In the genomic region with DNA sequence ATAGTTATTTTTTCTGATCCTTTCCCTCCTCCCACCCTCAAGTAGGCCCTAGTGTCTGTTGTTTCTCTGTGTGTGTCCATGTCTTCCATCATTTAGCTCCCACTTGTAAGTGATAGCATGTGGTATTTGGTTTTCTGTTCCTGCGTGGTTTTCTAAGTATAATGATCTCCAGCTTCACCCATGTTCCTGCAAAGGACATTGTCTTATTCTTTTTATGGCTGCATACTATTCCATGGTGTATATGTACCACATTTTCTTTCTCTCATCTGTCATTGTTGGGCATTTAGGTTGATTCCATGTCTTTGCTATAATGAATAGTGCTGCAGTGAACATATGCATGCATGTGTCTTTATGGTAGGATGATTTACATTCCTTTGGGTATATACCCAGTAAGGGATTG, we compare ENCODE assay signal across 2 cellular contexts.
TF ChIP-seq lines count a peak whose summit lies in the region.

No MANE protein-coding gene starts in this region.

TF ChIP-seq in SK-N-SH, 30 proteins besides CTCF, POLR2A, EP300 and RAD21 (continued from another document):
- TF ChIP-seq POLR2AphosphoS5 (IDR thresholded peaks at IDR 0.05; ENCODE audit: low read depth, low read length) (no peak), FOXJ3 (CRISPR knock-in tag; IDR thresholded peaks at IDR 0.05) (no peak), MEF2A (IDR thresholded peaks at IDR 0.05; ENCODE audit: borderline replicate concordance, low read depth) (no peak), EZH2phosphoT487 (IDR thresholded peaks at IDR 0.05; ENCODE audit: borderline replicate concordance, low read depth) (no peak), FOXM1 (IDR thresholded peaks at IDR 0.05; ENCODE audit: low read depth) (no peak), JUND (IDR thresholded peaks at IDR 0.05) (no peak), CHD2 (IDR thresholded peaks at IDR 0.05; ENCODE audit: low read length, partially characterized antibody) (no peak), YY1 (IDR thresholded peaks at IDR 0.05; ENCODE audit: low read depth) (no peak), TEAD4 (IDR thresholded peaks at IDR 0.05; ENCODE audit: borderline replicate concordance, insufficient read depth) (no peak), GABPA (IDR thresholded peaks at IDR 0.05; ENCODE audit: low read depth) (no peak), RXRA (IDR thresholded peaks at IDR 0.05; ENCODE audit: borderline replicate concordance, low read depth) (no peak), NRF1 (IDR thresholded peaks at IDR 0.05; ENCODE audit: low read depth, low read length) (no peak)
- TF ChIP-seq, protein P1, sequence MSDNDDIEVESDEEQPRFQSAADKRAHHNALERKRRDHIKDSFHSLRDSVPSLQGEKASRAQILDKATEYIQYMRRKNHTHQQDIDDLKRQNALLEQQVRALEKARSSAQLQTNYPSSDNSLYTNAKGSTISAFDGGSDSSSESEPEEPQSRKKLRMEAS (IDR thresholded peaks at IDR 0.05; ENCODE audit: low read depth), result no peak
- TF ChIP-seq, protein P2, sequence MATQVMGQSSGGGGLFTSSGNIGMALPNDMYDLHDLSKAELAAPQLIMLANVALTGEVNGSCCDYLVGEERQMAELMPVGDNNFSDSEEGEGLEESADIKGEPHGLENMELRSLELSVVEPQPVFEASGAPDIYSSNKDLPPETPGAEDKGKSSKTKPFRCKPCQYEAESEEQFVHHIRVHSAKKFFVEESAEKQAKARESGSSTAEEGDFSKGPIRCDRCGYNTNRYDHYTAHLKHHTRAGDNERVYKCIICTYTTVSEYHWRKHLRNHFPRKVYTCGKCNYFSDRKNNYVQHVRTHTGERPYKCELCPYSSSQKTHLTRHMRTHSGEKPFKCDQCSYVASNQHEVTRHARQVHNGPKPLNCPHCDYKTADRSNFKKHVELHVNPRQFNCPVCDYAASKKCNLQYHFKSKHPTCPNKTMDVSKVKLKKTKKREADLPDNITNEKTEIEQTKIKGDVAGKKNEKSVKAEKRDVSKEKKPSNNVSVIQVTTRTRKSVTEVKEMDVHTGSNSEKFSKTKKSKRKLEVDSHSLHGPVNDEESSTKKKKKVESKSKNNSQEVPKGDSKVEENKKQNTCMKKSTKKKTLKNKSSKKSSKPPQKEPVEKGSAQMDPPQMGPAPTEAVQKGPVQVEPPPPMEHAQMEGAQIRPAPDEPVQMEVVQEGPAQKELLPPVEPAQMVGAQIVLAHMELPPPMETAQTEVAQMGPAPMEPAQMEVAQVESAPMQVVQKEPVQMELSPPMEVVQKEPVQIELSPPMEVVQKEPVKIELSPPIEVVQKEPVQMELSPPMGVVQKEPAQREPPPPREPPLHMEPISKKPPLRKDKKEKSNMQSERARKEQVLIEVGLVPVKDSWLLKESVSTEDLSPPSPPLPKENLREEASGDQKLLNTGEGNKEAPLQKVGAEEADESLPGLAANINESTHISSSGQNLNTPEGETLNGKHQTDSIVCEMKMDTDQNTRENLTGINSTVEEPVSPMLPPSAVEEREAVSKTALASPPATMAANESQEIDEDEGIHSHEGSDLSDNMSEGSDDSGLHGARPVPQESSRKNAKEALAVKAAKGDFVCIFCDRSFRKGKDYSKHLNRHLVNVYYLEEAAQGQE (IDR thresholded peaks at IDR 0.05; ENCODE audit: low read depth, low read length), result no peak
- TF ChIP-seq, protein P3, sequence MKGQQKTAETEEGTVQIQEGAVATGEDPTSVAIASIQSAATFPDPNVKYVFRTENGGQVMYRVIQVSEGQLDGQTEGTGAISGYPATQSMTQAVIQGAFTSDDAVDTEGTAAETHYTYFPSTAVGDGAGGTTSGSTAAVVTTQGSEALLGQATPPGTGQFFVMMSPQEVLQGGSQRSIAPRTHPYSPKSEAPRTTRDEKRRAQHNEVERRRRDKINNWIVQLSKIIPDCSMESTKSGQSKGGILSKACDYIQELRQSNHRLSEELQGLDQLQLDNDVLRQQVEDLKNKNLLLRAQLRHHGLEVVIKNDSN (IDR thresholded peaks at IDR 0.05; ENCODE audit: borderline replicate concordance, low read depth), result no peak
- TF ChIP-seq, protein P4, sequence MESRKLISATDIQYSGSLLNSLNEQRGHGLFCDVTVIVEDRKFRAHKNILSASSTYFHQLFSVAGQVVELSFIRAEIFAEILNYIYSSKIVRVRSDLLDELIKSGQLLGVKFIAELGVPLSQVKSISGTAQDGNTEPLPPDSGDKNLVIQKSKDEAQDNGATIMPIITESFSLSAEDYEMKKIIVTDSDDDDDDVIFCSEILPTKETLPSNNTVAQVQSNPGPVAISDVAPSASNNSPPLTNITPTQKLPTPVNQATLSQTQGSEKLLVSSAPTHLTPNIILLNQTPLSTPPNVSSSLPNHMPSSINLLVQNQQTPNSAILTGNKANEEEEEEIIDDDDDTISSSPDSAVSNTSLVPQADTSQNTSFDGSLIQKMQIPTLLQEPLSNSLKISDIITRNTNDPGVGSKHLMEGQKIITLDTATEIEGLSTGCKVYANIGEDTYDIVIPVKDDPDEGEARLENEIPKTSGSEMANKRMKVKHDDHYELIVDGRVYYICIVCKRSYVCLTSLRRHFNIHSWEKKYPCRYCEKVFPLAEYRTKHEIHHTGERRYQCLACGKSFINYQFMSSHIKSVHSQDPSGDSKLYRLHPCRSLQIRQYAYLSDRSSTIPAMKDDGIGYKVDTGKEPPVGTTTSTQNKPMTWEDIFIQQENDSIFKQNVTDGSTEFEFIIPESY (IDR thresholded peaks at IDR 0.05; ENCODE audit: borderline replicate concordance, low read depth), result no peak
- TF ChIP-seq, protein P5, sequence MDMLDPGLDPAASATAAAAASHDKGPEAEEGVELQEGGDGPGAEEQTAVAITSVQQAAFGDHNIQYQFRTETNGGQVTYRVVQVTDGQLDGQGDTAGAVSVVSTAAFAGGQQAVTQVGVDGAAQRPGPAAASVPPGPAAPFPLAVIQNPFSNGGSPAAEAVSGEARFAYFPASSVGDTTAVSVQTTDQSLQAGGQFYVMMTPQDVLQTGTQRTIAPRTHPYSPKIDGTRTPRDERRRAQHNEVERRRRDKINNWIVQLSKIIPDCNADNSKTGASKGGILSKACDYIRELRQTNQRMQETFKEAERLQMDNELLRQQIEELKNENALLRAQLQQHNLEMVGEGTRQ (IDR thresholded peaks at IDR 0.05; ENCODE audit: borderline replicate concordance, low read depth, low read length), result no peak
- TF ChIP-seq, protein P6, sequence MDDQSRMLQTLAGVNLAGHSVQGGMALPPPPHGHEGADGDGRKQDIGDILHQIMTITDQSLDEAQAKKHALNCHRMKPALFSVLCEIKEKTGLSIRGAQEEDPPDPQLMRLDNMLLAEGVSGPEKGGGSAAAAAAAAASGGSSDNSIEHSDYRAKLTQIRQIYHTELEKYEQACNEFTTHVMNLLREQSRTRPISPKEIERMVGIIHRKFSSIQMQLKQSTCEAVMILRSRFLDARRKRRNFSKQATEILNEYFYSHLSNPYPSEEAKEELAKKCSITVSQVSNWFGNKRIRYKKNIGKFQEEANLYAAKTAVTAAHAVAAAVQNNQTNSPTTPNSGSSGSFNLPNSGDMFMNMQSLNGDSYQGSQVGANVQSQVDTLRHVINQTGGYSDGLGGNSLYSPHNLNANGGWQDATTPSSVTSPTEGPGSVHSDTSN (IDR thresholded peaks at IDR 0.05), result no peak

TF ChIP-seq in A549, 52 proteins besides CTCF, POLR2A, EP300 and RAD21 (continued from another document):
- TF ChIP-seq ZFP36 (IDR thresholded peaks at IDR 0.05; ENCODE audit: borderline replicate concordance, partially characterized antibody) (no peak), RFX5 (IDR thresholded peaks at IDR 0.05) (no peak), SREBF2 (IDR thresholded peaks at IDR 0.05) (no peak), HOXB13 (CRISPR knock-in tag; IDR thresholded peaks at IDR 0.05; ENCODE audit: low read depth) (no peak), MAFK (IDR thresholded peaks at IDR 0.05; ENCODE audit: partially characterized antibody) (no peak), HOXB5 (CRISPR knock-in tag; IDR thresholded peaks at IDR 0.05) (no peak)
- TF ChIP-seq, protein P6 (IDR thresholded peaks at IDR 0.05), result no peak
- TF ChIP-seq, protein P7, sequence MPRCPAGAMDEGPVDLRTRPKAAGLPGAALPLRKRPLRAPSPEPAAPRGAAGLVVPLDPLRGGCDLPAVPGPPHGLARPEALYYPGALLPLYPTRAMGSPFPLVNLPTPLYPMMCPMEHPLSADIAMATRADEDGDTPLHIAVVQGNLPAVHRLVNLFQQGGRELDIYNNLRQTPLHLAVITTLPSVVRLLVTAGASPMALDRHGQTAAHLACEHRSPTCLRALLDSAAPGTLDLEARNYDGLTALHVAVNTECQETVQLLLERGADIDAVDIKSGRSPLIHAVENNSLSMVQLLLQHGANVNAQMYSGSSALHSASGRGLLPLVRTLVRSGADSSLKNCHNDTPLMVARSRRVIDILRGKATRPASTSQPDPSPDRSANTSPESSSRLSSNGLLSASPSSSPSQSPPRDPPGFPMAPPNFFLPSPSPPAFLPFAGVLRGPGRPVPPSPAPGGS (IDR thresholded peaks at IDR 0.05), result no peak
